ENCODE assay signal across 8 cellular contexts in genomic region chr6:107956586-107957164, GRCh38. TPM values are rescaled to one million over a fixed set of nuclear protein-coding genes. Genes with fewer than 3 reads are reported as not detected.
DNase-seq lines count a peak whose midpoint lies in the region; ATAC-seq and TF ChIP-seq lines count a peak whose summit lies in the region.

No MANE protein-coding gene starts in this region.

- no peaks in the 10 kb centered on the region for H3K9me3 ChIP-seq in MM.1S (replicated peaks; ENCODE audit: insufficient read depth, low read length)
- H3K9me3 ChIP-seq in iPS-20b (ENCODE audit: insufficient read depth, low read depth, low read length): no peaks in the 10 kb centered on the region

- H3K36me3 ChIP-seq in MM.1S (replicated peaks; ENCODE audit: insufficient read depth, low read length) (no peaks in the 10 kb centered on the region; the same call in 1 of the 2 replicates), iPS-20b (ENCODE audit: insufficient read depth, low read depth, low read length) (0 out of 2 replicates have a peak, but pooled peaks cover 3% of the 10 kb centered on the region)

- peaks cover 18% of the 10 kb centered on the region for H3K4me1 Mint-ChIP-seq in activated naive CD8-positive, alpha-beta T cell treated with anti-CD3 and anti-CD28 coated beads, Interleukin-2, amount 10 ng/mL, durations not matched to agents 7 days and 5 days

- H3K9me3 Mint-ChIP-seq in activated naive CD8-positive, alpha-beta T cell treated with anti-CD3 and anti-CD28 coated beads, Interleukin-2, amount 10 ng/mL, durations not matched to agents 7 days and 5 days: no peaks in the 10 kb centered on the region

- peak overlapping the region; percentile 82; the same call in 1 of the 2 replicates for H3K27ac ChIP-seq in MM.1S (ENCODE audit: low read length)
- H3K27ac ChIP-seq in iPS-20b (ENCODE audit: low read length): peak overlapping the region; percentile 67
- H3K27ac ChIP-seq in substantia nigra (ENCODE audit: low read depth, low read length, poor library complexity, severe bottlenecking): peak overlapping the region; percentile 79

- H2AFZ ChIP-seq in MM.1S (ENCODE audit: low read length): no peak overlapping the region

- TF ChIP-seq CTCF in MM.1S (IDR thresholded peaks at IDR 0.05; ENCODE audit: low read length): no peak

- H3K27me3 Mint-ChIP-seq in activated naive CD8-positive, alpha-beta T cell treated with anti-CD3 and anti-CD28 coated beads, Interleukin-2, amount 10 ng/mL, durations not matched to agents 7 days and 5 days: no peaks in the 10 kb centered on the region

- H3K27ac Mint-ChIP-seq in activated naive CD8-positive, alpha-beta T cell treated with anti-CD3 and anti-CD28 coated beads, Interleukin-2, amount 10 ng/mL, durations not matched to agents 7 days and 5 days: peak overlapping the region; percentile 97

- H3K36me3 Mint-ChIP-seq in activated naive CD8-positive, alpha-beta T cell treated with anti-CD3 and anti-CD28 coated beads, Interleukin-2, amount 10 ng/mL, durations not matched to agents 7 days and 5 days: peaks cover 5% of the 10 kb centered on the region

- peaks cover 5% of the 10 kb centered on the region; the same call in 1 of the 2 replicates for H3F3A ChIP-seq in MM.1S (ENCODE audit: insufficient read depth, low read length)

- H3K27me3 ChIP-seq in MM.1S (replicated peaks; ENCODE audit: insufficient read depth, low read length) (no peaks in the 10 kb centered on the region), iPS-20b (ENCODE audit: insufficient read depth, low read length) (no peaks in the 10 kb centered on the region)

- H3K4me3 Mint-ChIP-seq in activated naive CD8-positive, alpha-beta T cell treated with anti-CD3 and anti-CD28 coated beads, Interleukin-2, amount 10 ng/mL, durations not matched to agents 7 days and 5 days: peak overlapping the region; percentile 94

- peaks cover 56% of the 10 kb centered on the region for H3K79me2 ChIP-seq in MM.1S (ENCODE audit: low read length)

- H3K4me3 ChIP-seq in MM.1S (ENCODE audit: low read length) (peak overlapping the region; percentile 94), iPS-20b (ENCODE audit: low read length) (peak overlapping the region; percentile 90)

- no peaks in the 10 kb centered on the region for H3K9me2 ChIP-seq in MM.1S (replicated peaks; ENCODE audit: insufficient read depth, low read length)

- ATAC-seq in activated naive CD8-positive, alpha-beta T cell treated with anti-CD3 and anti-CD28 coated beads, Interleukin-2, amount 10 ng/mL, durations not matched to agents 7 days and 5 days (ENCODE audit: low read depth): no peak
- ATAC-seq in GM18870 (IDR thresholded peaks at IDR 0.05; ENCODE audit: unreplicated experiment): no peak

- peak overlapping the region; percentile 70 for H3K4me2 ChIP-seq in MM.1S (ENCODE audit: low read depth, low read length)

- H3K4me1 ChIP-seq in MM.1S (ENCODE audit: low read length) (0 out of 2 replicates have a peak, but pooled peaks cover 6% of the 10 kb centered on the region), iPS-20b (ENCODE audit: insufficient read depth, low read length) (no peaks in the 10 kb centered on the region)

- H3K9ac ChIP-seq in MM.1S (ENCODE audit: low read length): peak overlapping the region; percentile 91
- peak overlapping the region; percentile 95 for H3K9ac ChIP-seq in iPS-20b (ENCODE audit: low read depth, low read length)

- H4K20me1 ChIP-seq in MM.1S (ENCODE audit: insufficient read depth, low read length): peaks cover 4% of the 10 kb centered on the region; the same call in 1 of the 2 replicates

- POLR2A ChIA-PET in activated naive CD8-positive, alpha-beta T cell treated with anti-CD3 and anti-CD28 coated beads, Interleukin-2, amount 10 ng/mL, durations not matched to agents 7 days and 5 days (lab: Charles Lee): interaction anchor here (0.6 to 1.6 kb wide), 10 partner anchors 8 to 1138 kb away, joined by 3 to 6 read pairs (median 3); partner anchors contain the start of genes AFG1L, CEP57L1, SCML4 and SESN1

- DNase-seq in ELR (ENCODE audit: low read depth) (peak; percentile 37), MM.1S (no peak), substantia nigra (lab: John Stamatoyannopoulos, UW) (no peak), iPS-NIHi11 (ENCODE audit: low spot score) (no peak)
- no peak for DNase-seq in activated naive CD8-positive, alpha-beta T cell treated with anti-CD3 and anti-CD28 coated beads, Interleukin-2, amount 10 ng/mL, durations not matched to agents 7 days and 5 days
- DNase-seq in stimulated activated naive CD4-positive, alpha-beta T cell (lab: John Stamatoyannopoulos, UW): no peak

RNA-seq across cellular contexts. Expression of gene SEC63, which starts 1.3 kb away (rescaled TPM):
- total RNA-seq in activated naive CD8-positive, alpha-beta T cell treated with anti-CD3 and anti-CD28 coated beads, Interleukin-2, amount 10 ng/mL, durations not matched to agents 7 days and 5 days: 10 to 100 TPM; 64.7 to 69.2 TPM
